1 cellular context compared by ENCODE assay signal in the genomic region with DNA sequence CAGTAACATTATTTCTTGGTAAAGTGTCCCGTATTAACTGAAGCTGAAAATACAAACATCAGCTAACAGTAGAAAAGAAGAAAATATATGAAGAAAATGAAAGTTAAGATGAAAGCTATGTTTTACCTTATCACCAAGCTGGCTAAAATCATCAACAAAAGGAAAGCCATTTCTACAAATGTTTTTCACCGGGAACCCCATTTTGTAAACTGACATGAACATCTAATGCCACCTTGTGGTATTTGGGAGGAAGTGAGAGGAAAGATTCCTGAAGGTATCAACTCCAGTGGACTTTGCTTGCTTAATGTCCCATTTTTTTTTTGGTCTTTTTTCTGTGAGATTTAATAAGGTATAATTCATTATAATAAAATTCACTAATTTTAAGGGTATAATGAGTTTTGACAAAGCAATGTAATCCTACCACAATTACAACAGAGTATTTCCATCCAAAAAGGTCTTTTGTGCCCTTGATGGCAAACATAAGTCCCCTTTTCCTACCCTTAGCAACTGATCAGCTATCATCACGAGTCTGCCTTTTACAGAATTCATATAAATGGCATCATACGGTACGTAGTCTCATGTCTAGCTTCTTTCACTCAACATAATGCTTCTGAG.
TF ChIP-seq lines count a peak whose summit lies in the region.

No MANE protein-coding gene starts in this region.

TF ChIP-seq in liver, 16 proteins besides CTCF, POLR2A, EP300 and RAD21 (continued from another document):
- TF ChIP-seq, protein P1, sequence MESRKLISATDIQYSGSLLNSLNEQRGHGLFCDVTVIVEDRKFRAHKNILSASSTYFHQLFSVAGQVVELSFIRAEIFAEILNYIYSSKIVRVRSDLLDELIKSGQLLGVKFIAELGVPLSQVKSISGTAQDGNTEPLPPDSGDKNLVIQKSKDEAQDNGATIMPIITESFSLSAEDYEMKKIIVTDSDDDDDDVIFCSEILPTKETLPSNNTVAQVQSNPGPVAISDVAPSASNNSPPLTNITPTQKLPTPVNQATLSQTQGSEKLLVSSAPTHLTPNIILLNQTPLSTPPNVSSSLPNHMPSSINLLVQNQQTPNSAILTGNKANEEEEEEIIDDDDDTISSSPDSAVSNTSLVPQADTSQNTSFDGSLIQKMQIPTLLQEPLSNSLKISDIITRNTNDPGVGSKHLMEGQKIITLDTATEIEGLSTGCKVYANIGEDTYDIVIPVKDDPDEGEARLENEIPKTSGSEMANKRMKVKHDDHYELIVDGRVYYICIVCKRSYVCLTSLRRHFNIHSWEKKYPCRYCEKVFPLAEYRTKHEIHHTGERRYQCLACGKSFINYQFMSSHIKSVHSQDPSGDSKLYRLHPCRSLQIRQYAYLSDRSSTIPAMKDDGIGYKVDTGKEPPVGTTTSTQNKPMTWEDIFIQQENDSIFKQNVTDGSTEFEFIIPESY (IDR thresholded peaks at IDR 0.05): no peak
- TF ChIP-seq HNF4G (IDR thresholded peaks at IDR 0.05): no peak
- TF ChIP-seq, protein P2, sequence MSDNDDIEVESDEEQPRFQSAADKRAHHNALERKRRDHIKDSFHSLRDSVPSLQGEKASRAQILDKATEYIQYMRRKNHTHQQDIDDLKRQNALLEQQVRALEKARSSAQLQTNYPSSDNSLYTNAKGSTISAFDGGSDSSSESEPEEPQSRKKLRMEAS (IDR thresholded peaks at IDR 0.05): no peak
- TF ChIP-seq JUND (IDR thresholded peaks at IDR 0.05): no peak
- TF ChIP-seq YY1 (IDR thresholded peaks at IDR 0.05): peak; percentile 40
- TF ChIP-seq HNF4A (conservative IDR thresholded peaks at IDR 0.05): peak; percentile 44 to 70
- no peak for TF ChIP-seq NR2F2 (IDR thresholded peaks at IDR 0.05)
- no peak for TF ChIP-seq FOXA1 (IDR thresholded peaks at IDR 0.05)
